In genomic region chr16:28291651-28292626, GRCh38 we compare ENCODE assay signal across 8 cellular contexts. TPM values are rescaled to one million over a fixed set of nuclear protein-coding genes. Genes with fewer than 3 reads are reported as not detected.
A peak's percentile ranks its signal among the peaks of the same experiment; 100 is the strongest.
DNase-seq lines count a peak whose midpoint lies in the region; ATAC-seq, FAIRE-seq and TF ChIP-seq lines count a peak whose summit lies in the region.

TSS of gene SBK1 (plus strand) at chr16:28292525. CDS start at chr16:28317392, 24,867 bp downstream.

- no peaks in the 10 kb centered on the region for H3K9me3 Mint-ChIP-seq in GM23338

- H3K27ac ChIP-seq in GM23338 (ENCODE audit: low read depth) (peak within 1 kb of the TSS; percentile 92), SJCRH30 (peak within 1 kb of the TSS; percentile 43), suprapubic skin (no peak within 1 kb of the TSS)

- 2% methylated on average over 36 of the region's 88 CpGs for WGBS in suprapubic skin

- peaks cover 31% of the 10 kb centered on the region for H3K36me3 Mint-ChIP-seq in GM23338 (ENCODE audit: low read depth)

- H3K36me3 ChIP-seq in GM23338 (ENCODE audit: insufficient read depth) (peaks cover under 1% of the 10 kb centered on the region; the same call in 1 of the 2 replicates), MG63 (no peaks in the 10 kb centered on the region), SJCRH30 (no peaks in the 10 kb centered on the region), suprapubic skin (no peaks in the 10 kb centered on the region)

- no peak for FAIRE-seq in frontal cortex (lab: Jason Lieb, UNC)

- peaks cover 14% of the 10 kb centered on the region; the same call in 1 of the 2 replicates for H3F3A ChIP-seq in GM23338 (replicated peaks; ENCODE audit: low read depth)

- H2AFZ ChIP-seq in GM23338: peak within 1 kb of the TSS; percentile 53; the same call in 1 of the 2 replicates

- H3K27me3 Mint-ChIP-seq in GM23338 (ENCODE audit: insufficient read depth, low read depth, poor library complexity): peaks cover 17% of the 10 kb centered on the region

- H3K4me3 Mint-ChIP-seq in GM23338: peak within 1 kb of the TSS; percentile 98

- no peaks in the 10 kb centered on the region for H3K9me3 ChIP-seq in MG63
- H3K9me3 ChIP-seq in SJCRH30 (replicated peaks): no peaks in the 10 kb centered on the region
- no peaks in the 10 kb centered on the region for H3K9me3 ChIP-seq in suprapubic skin

- H3K79me2 ChIP-seq in GM23338 (replicated peaks; ENCODE audit: insufficient read depth): peaks cover 69% of the 10 kb centered on the region

- H3K4me1 Mint-ChIP-seq in GM23338: peaks cover 37% of the 10 kb centered on the region

- peak within 1 kb of the TSS; percentile 98 for H3K27ac Mint-ChIP-seq in GM23338

- TF ChIP-seq POLR2A in suprapubic skin (IDR thresholded peaks at IDR 0.05): no peak

- peak within 1 kb of the TSS; percentile 100 for H3K4me3 ChIP-seq in GM23338
- peak within 1 kb of the TSS; percentile 54 for H3K4me3 ChIP-seq in MG63
- peak within 1 kb of the TSS; percentile 60 for H3K4me3 ChIP-seq in SJCRH30
- H3K4me3 ChIP-seq in suprapubic skin: peak within 1 kb of the TSS; percentile 57

- no peak for TF ChIP-seq EP300 in suprapubic skin (IDR thresholded peaks at IDR 0.05)

- peak; percentile 57 for DNase-seq in DMS153 treated with DMSO at 0.1 percent for 48 hours (lab: John Stamatoyannopoulos, UW; ENCODE audit: unreplicated experiment)
- peak; percentile 89 for DNase-seq in GM23338 (ENCODE audit: low spot score)
- peak; percentile 68 for DNase-seq in MG63
- DNase-seq in SJCRH30: peak; percentile 59 to 74
- DNase-seq in activated gamma-delta T cell treated with anti-CD3 and anti-CD28 coated beads, Interleukin-2, amount 50 U/mL, for 16 hours (ENCODE audit: low read depth): peak; percentile 72
- DNase-seq in frontal cortex (ENCODE audit: low spot score in 2 of 2): peak; percentile 98
- peak in 52 of 56 donors; percentile 25 to 86 (median 64) for DNase-seq in nucleus accumbens (lab: John Stamatoyannopoulos, UW)
- peak in 1 of 2 donors; percentile 70 for DNase-seq in suprapubic skin (ENCODE audit: low spot score in 2 of 2)

- no peak for TF ChIP-seq CTCF in GM23338 (conservative IDR thresholded peaks at IDR 0.05; ENCODE audit: low read depth in 2 of 2)
- TF ChIP-seq CTCF in suprapubic skin (IDR thresholded peaks at IDR 0.05): no peak

- H3K4me1 ChIP-seq in GM23338 (ENCODE audit: insufficient read depth) (peaks cover 25% of the 10 kb centered on the region), SJCRH30 (no peaks in the 10 kb centered on the region), suprapubic skin (peaks cover 15% of the 10 kb centered on the region)

- peak within 1 kb of the TSS; percentile 99 for H3K4me2 ChIP-seq in GM23338

- no peaks in the 10 kb centered on the region for H3K9me2 ChIP-seq in GM23338 (ENCODE audit: insufficient read depth)

- H4K20me1 ChIP-seq in GM23338 (replicated peaks; ENCODE audit: insufficient read depth): peaks cover 6% of the 10 kb centered on the region

- H3K27me3 ChIP-seq in GM23338 (ENCODE audit: insufficient read depth) (no peaks in the 10 kb centered on the region), MG63 (peaks cover 46% of the 10 kb centered on the region), SJCRH30 (no peaks in the 10 kb centered on the region), suprapubic skin (peaks cover 18% of the 10 kb centered on the region)

- ATAC-seq in GM23338: peak; percentile 45

TF ChIP-seq in GM23338, 12 proteins besides CTCF, POLR2A, EP300 and RAD21:
- TF ChIP-seq EZH2 (IDR thresholded peaks at IDR 0.05; ENCODE audit: low read depth, unreplicated experiment) (no peak), CREB1 (CRISPR knock-in tag; IDR thresholded peaks at IDR 0.05; ENCODE audit: low read depth) (no peak), ZNF462 (CRISPR knock-in tag; IDR thresholded peaks at IDR 0.05) (no peak), POLR2AphosphoS5 (IDR thresholded peaks at IDR 0.05; ENCODE audit: low read depth) (peak; percentile 76)

RNA-seq across cellular contexts. Expression of gene SBK1, which starts in this region (rescaled TPM):
- 59.8 and 68.1 TPM in 2 replicates for total RNA-seq in GM23338 (2014; rRNA removed; shearing (Covaris generic))
- 23.9 and 25.5 TPM in 2 replicates for polyA plus RNA-seq in GM23338 (2016; fragmentation: Nextera tagmentation; extraction: Ambion mirVana)
- not detected in 2 replicates for total RNA-seq in MG63 (2014; rRNA removed; shearing (Covaris generic); ENCODE audit: low replicate concordance)
- 0.53 and 0.59 TPM in 2 replicates for total RNA-seq in SJCRH30 (2014; rRNA removed; shearing (Covaris generic))
- total RNA-seq in frontal cortex (13.9 TPM), suprapubic skin (1 to 10 TPM in 3 of 4 donors, under 1 TPM in 1; 0.49 to 2.7 (median 2.2) TPM)

Comparison
In these comparisons a context has a peak if more than half of its experiments do, and no peak if none do; other contexts are left out.
1. Peak in DNase-seq and H3K4me3 ChIP-seq in MG63; RNA of the gene not detected or under 1 TPM.
2. Peak in DNase-seq, H3K4me3 ChIP-seq and H3K27ac ChIP-seq in SJCRH30; RNA of the gene not detected or under 1 TPM.